ENCODE assay signal across 10 cellular contexts in the genomic region with DNA sequence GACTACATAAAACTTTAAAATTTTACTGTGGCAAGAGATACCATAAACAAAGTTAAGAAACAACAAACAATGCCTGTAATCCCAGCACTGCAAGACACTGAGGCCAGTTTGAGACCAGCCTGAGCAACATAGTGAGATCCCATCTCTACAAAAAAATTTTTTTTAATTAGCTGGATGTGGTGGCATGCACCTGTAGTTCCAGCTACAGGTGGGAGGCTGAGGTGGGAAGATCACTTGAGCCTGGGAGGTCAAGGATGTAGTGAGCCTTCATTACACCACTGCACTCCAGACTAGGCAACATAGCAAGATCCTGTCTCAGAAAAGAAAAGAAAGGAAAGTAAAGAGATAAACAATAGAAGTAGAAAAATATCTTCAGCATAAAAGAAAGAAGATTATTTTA. TPM values are rescaled to one million over a fixed set of nuclear protein-coding genes. Genes with fewer than 3 reads are reported as not detected.
"Had no signal": no experiment of that assay in that cellular context is flagged by ENCODE, and none has a peak within 500 bp of the region (broad histone marks: within the 10 kb centered on the region; RNA-seq: fewer than 3 reads in every experiment).

No MANE protein-coding gene starts in this region.

- H3K9me3 ChIP-seq: HAP-1 had no signal

- H3K9me3 Mint-ChIP-seq: IgD-negative memory B cell had no signal

- H3K4me3 Mint-ChIP-seq: IgD-negative memory B cell had no signal

- H3K4me3 ChIP-seq: GM23248, HAP-1 had no signal

- H3K27ac ChIP-seq: GM23248, HL-60 had no signal

- H3K4me1 ChIP-seq: HAP-1 had no signal

- H3K4me1 Mint-ChIP-seq: IgD-negative memory B cell had no signal

- H3K27me3 Mint-ChIP-seq: IgD-negative memory B cell had no signal

- DNase-seq: GM23248, GOT3, H7, KBM-7 had no signal

RNA-seq across cellular contexts. Expression of gene TEX52, which starts 3.3 kb away (rescaled TPM):
- total RNA-seq: GM23248, H4, H7, HepG2, HT1080 had no signal

RNA-seq across cellular contexts. Expression of gene NRIP2, which starts 25.3 kb away (rescaled TPM):
- total RNA-seq: GM23248, H7, HepG2, HT1080 had no signal
